40 cellular contexts compared by ENCODE assay signal in the genomic region with DNA sequence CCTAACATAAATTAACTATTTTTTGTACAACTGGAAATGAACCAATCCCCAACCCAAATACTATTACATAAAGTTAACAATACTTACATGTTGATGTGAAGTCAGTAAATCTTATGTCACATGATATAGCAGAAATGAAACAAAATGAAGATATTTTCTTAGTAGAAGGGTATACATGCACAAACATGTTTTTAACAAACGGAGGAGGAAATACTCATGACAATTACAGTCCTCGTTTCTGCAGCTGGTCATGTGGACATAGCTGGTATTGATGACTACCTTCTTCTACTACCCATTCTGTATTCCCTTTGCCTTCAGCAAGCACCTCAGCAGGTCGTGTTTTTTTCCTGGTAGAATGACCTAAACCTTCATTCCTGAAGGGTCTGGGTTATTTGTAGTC.
"Had no signal": no experiment of that assay in that cellular context is flagged by ENCODE, and none has a peak within 500 bp of the region (broad histone marks: within the 10 kb centered on the region; RNA-seq: fewer than 3 reads in every experiment).

No MANE protein-coding gene starts in this region.

- H3K4me1 Mint-ChIP-seq: activated naive CD4-positive, alpha-beta T cell treated with anti-CD3 and anti-CD28 coated beads, Interleukin-2, amount 10 ng/mL, durations not matched to agents 7 days and 5 days; activated naive CD4-positive, alpha-beta T cell treated with anti-CD3 and anti-CD28 coated beads, Interleukin-2, amount 50 U/mL, for 24 hours; activated naive CD8-positive, alpha-beta T cell treated with anti-CD3 and anti-CD28 coated beads for 36 hours; activated naive CD8-positive, alpha-beta T cell treated with anti-CD3 and anti-CD28 coated beads, Interleukin-2, amount 10 ng/mL, durations not matched to agents 7 days and 5 days; activated naive CD8-positive, alpha-beta T cell treated with anti-CD3 and anti-CD28 coated beads, Interleukin-2, amount 50 U/mL, for 24 hours; activated T-helper 17 cell treated with anti-CD3 and anti-CD28 coated beads, Interleukin-2, amount 50 U/mL, for 72 hours; brain; central memory CD8-positive, alpha-beta T cell had no signal

- H3K4me3 ChIP-seq: adrenal gland, ascending aorta, body of pancreas, breast epithelium, cardiac muscle cell had no signal

- ATAC-seq: activated naive CD4-positive, alpha-beta T cell treated with anti-CD3 and anti-CD28 coated beads, Interleukin-2, amount 50 U/mL, for 72 hours; activated naive CD8-positive, alpha-beta T cell treated with anti-CD3 and anti-CD28 coated beads, Interleukin-2, amount 50 U/mL, for 24 hours; activated T-cell treated with anti-CD3 and anti-CD28 coated beads, Interleukin-2, amount 50 U/mL, for 4 hours; activated T-cell treated with anti-CD3 and anti-CD28 coated beads, Interleukin-2, amount 50 U/mL, for 72 hours; activated T-helper 17 cell treated with anti-CD3 and anti-CD28 coated beads, Interleukin-2, amount 50 U/mL, for 72 hours; body of pancreas had no signal

- H3K36me3 ChIP-seq: adrenal gland, ascending aorta, brain microvascular endothelial cell, breast epithelium, cardiac muscle cell had no signal

- H3K27me3 ChIP-seq: adrenal gland, ascending aorta, body of pancreas, brain microvascular endothelial cell, breast epithelium, cardiac muscle cell had no signal

- DNase-seq: activated effector memory CD4-positive, alpha-beta T cell treated with anti-CD3 and anti-CD28 coated beads, Interleukin-2, amount 50 U/mL, for 16 hours; activated effector memory CD4-positive, alpha-beta T cell treated with Interleukin-2 at 50 U/mL for 16 hours; activated gamma-delta T cell; activated gamma-delta T cell treated with Interleukin-2 at 50 U/mL for 16 hours; activated naive CD4-positive, alpha-beta T cell; activated naive CD4-positive, alpha-beta T cell treated with anti-CD3 and anti-CD28 coated beads for 36 hours; activated naive CD4-positive, alpha-beta T cell treated with anti-CD3 and anti-CD28 coated beads, Interleukin-2, amount 10 ng/mL, durations not matched to agents 7 days and 5 days; activated naive CD4-positive, alpha-beta T cell treated with anti-CD3 and anti-CD28 coated beads, Interleukin-2, amount 50 U/mL, for 16 hours; activated naive CD4-positive, alpha-beta T cell treated with Interleukin-2 at 50 U/mL for 16 hours; activated naive CD8-positive, alpha-beta T cell treated with anti-CD3 and anti-CD28 coated beads for 36 hours; activated naive CD8-positive, alpha-beta T cell treated with anti-CD3 and anti-CD28 coated beads, Interleukin-2, amount 10 ng/mL, durations not matched to agents 7 days and 5 days; activated naive CD8-positive, alpha-beta T cell treated with anti-CD3 and anti-CD28 coated beads, Interleukin-2, amount 50 U/mL, for 24 hours; activated T-cell treated with anti-CD3 and anti-CD28 coated beads for 4 hours; activated T-cell treated with anti-CD3 and anti-CD28 coated beads, Interleukin-2, amount 50 U/mL, for 1 hour; activated T-cell treated with anti-CD3 and anti-CD28 coated beads, Interleukin-2, amount 50 U/mL, for 24 hours; activated T-cell treated with anti-CD3 and anti-CD28 coated beads, Interleukin-2, amount 50 U/mL, for 4 hours; activated T-cell treated with anti-CD3 and anti-CD28 coated beads, Interleukin-2, amount 50 U/mL, for 48 hours; activated T-cell treated with anti-CD3 and anti-CD28 coated beads, Interleukin-2, amount 50 U/mL, for 72 hours; adrenal gland; amniotic stem cell; amygdala; anterior cingulate cortex; aorta; body of pancreas; brain microvascular endothelial cell; caudate nucleus; central memory CD4-positive, alpha-beta T cell; cerebellar nuclear complex had no signal

- H3K9me3 Mint-ChIP-seq: activated naive CD4-positive, alpha-beta T cell treated with anti-CD3 and anti-CD28 coated beads for 36 hours; activated naive CD4-positive, alpha-beta T cell treated with anti-CD3 and anti-CD28 coated beads, Interleukin-2, amount 50 U/mL, for 24 hours; activated T-helper 1 cell treated with anti-CD3 and anti-CD28 coated beads, Interleukin-12 subunit alpha, Interleukin-12 subunit beta, Interleukin-2, Interleukin-4 antibody, amounts not matched to agents 30 ng/mL and 10 ng/mL and 1 ng/mL, durations not matched to agents 14 hours and 24 hours and 36 hours; activated T-helper 2 cell treated with anti-CD3 and anti-CD28 coated beads, Interferon-gamma antibody, Interleukin-2, Interleukin-4, amounts not matched to agents 10 μg/mL and 5 μg/mL and 100 μg/mL, durations not matched to agents 14 hours and 24 hours and 36 hours; brain had no signal

- H3K27ac ChIP-seq: adrenal gland, ascending aorta, body of pancreas, brain microvascular endothelial cell, breast epithelium, cardiac muscle cell had no signal

- H3K9me3 ChIP-seq: adrenal gland, ascending aorta, body of pancreas, breast epithelium had no signal

- H3K4me1 ChIP-seq: adrenal gland, ascending aorta, body of pancreas, breast epithelium had no signal

- H3K27me3 Mint-ChIP-seq: activated naive CD4-positive, alpha-beta T cell treated with anti-CD3 and anti-CD28 coated beads, Interleukin-2, amount 10 ng/mL, durations not matched to agents 7 days and 5 days; activated naive CD4-positive, alpha-beta T cell treated with anti-CD3 and anti-CD28 coated beads, Interleukin-2, amount 50 U/mL, for 24 hours; activated naive CD8-positive, alpha-beta T cell treated with anti-CD3 and anti-CD28 coated beads for 36 hours; activated naive CD8-positive, alpha-beta T cell treated with anti-CD3 and anti-CD28 coated beads, Interleukin-2, amount 10 ng/mL, durations not matched to agents 7 days and 5 days; activated T-cell treated with anti-CD3 and anti-CD28 coated beads, Interleukin-2, amount 50 U/mL, for 24 hours; central memory CD8-positive, alpha-beta T cell had no signal

- H3K4me3 Mint-ChIP-seq: activated naive CD4-positive, alpha-beta T cell treated with anti-CD3 and anti-CD28 coated beads for 36 hours; activated naive CD4-positive, alpha-beta T cell treated with anti-CD3 and anti-CD28 coated beads, Interleukin-2, amount 10 ng/mL, durations not matched to agents 7 days and 5 days; activated naive CD4-positive, alpha-beta T cell treated with anti-CD3 and anti-CD28 coated beads, Interleukin-2, amount 50 U/mL, for 24 hours; activated naive CD8-positive, alpha-beta T cell; activated naive CD8-positive, alpha-beta T cell treated with anti-CD3 and anti-CD28 coated beads for 36 hours; activated naive CD8-positive, alpha-beta T cell treated with anti-CD3 and anti-CD28 coated beads, Interleukin-2, amount 10 ng/mL, durations not matched to agents 7 days and 5 days; activated naive CD8-positive, alpha-beta T cell treated with anti-CD3 and anti-CD28 coated beads, Interleukin-2, amount 50 U/mL, for 24 hours; activated T-cell treated with anti-CD3 and anti-CD28 coated beads, Interleukin-2, amount 50 U/mL, for 24 hours; activated T-cell treated with anti-CD3 and anti-CD28 coated beads, Interleukin-2, amount 50 U/mL, for 4 hours; activated T-cell treated with anti-CD3 and anti-CD28 coated beads, Interleukin-2, amount 50 U/mL, for 72 hours; activated T-helper 1 cell treated with anti-CD3 and anti-CD28 coated beads, Interleukin-12 subunit alpha, Interleukin-12 subunit beta, Interleukin-2, Interleukin-4 antibody, amounts not matched to agents 30 ng/mL and 10 ng/mL and 1 ng/mL, durations not matched to agents 14 hours and 24 hours and 36 hours; activated T-helper 17 cell treated with anti-CD3 and anti-CD28 coated beads, Interleukin-2, amount 50 U/mL, for 72 hours; brain; central memory CD8-positive, alpha-beta T cell had no signal

- FAIRE-seq: astrocyte had no signal

- H3K27ac Mint-ChIP-seq: activated naive CD4-positive, alpha-beta T cell treated with anti-CD3 and anti-CD28 coated beads for 36 hours; activated naive CD4-positive, alpha-beta T cell treated with anti-CD3 and anti-CD28 coated beads, Interleukin-2, amount 10 ng/mL, durations not matched to agents 7 days and 5 days; activated naive CD4-positive, alpha-beta T cell treated with anti-CD3 and anti-CD28 coated beads, Interleukin-2, amount 50 U/mL, for 24 hours; activated naive CD4-positive, alpha-beta T cell treated with anti-CD3 and anti-CD28 coated beads, Interleukin-2, amount 50 U/mL, for 72 hours; activated naive CD8-positive, alpha-beta T cell; activated naive CD8-positive, alpha-beta T cell treated with anti-CD3 and anti-CD28 coated beads for 36 hours; activated naive CD8-positive, alpha-beta T cell treated with anti-CD3 and anti-CD28 coated beads, Interleukin-2, amount 10 ng/mL, durations not matched to agents 7 days and 5 days; activated naive CD8-positive, alpha-beta T cell treated with anti-CD3 and anti-CD28 coated beads, Interleukin-2, amount 50 U/mL, for 24 hours; activated T-cell treated with anti-CD3 and anti-CD28 coated beads, Interleukin-2, amount 50 U/mL, for 24 hours; activated T-cell treated with anti-CD3 and anti-CD28 coated beads, Interleukin-2, amount 50 U/mL, for 72 hours; activated T-helper 1 cell treated with anti-CD3 and anti-CD28 coated beads, Interleukin-12 subunit alpha, Interleukin-12 subunit beta, Interleukin-2, Interleukin-4 antibody, amounts not matched to agents 30 ng/mL and 10 ng/mL and 1 ng/mL, durations not matched to agents 14 hours and 24 hours and 36 hours; activated T-helper 17 cell treated with anti-CD3 and anti-CD28 coated beads, Interleukin-2, amount 50 U/mL, for 72 hours; activated T-helper 2 cell treated with anti-CD3 and anti-CD28 coated beads, Interferon-gamma antibody, Interleukin-2, Interleukin-4, amounts not matched to agents 10 μg/mL and 5 μg/mL and 100 μg/mL, durations not matched to agents 14 hours and 24 hours and 36 hours; brain had no signal

- H3K36me3 Mint-ChIP-seq: activated naive CD4-positive, alpha-beta T cell treated with anti-CD3 and anti-CD28 coated beads, Interleukin-2, amount 10 ng/mL, durations not matched to agents 7 days and 5 days; activated naive CD4-positive, alpha-beta T cell treated with anti-CD3 and anti-CD28 coated beads, Interleukin-2, amount 50 U/mL, for 24 hours; activated naive CD8-positive, alpha-beta T cell; activated naive CD8-positive, alpha-beta T cell treated with anti-CD3 and anti-CD28 coated beads for 36 hours; activated naive CD8-positive, alpha-beta T cell treated with anti-CD3 and anti-CD28 coated beads, Interleukin-2, amount 10 ng/mL, durations not matched to agents 7 days and 5 days; brain had no signal
